Comparison of ENCODE assay signal across 8 cellular contexts in genomic region chr11:58923300-58923788, GRCh38. TPM values are rescaled to one million over a fixed set of nuclear protein-coding genes. Genes with fewer than 3 reads are reported as not detected.
DNase-seq lines count a peak whose midpoint lies in the region; ATAC-seq and TF ChIP-seq lines count a peak whose summit lies in the region.

No MANE protein-coding gene starts in this region.

- ATAC-seq in GM21723 (IDR thresholded peaks at IDR 0.05; ENCODE audit: unreplicated experiment), result peak; percentile 93
- peak; percentile 85 for ATAC-seq in activated T-helper 17 cell treated with anti-CD3 and anti-CD28 coated beads, Interleukin-2, amount 50 U/mL, for 72 hours (replicated peaks)

- H3K9me3 Mint-ChIP-seq in activated T-helper 17 cell treated with anti-CD3 and anti-CD28 coated beads, Interleukin-2, amount 50 U/mL, for 72 hours, result no peaks in the 10 kb centered on the region

- DNase-seq in stimulated activated CD4-positive, alpha-beta T cell treated with anti-CD3 and anti-CD28 coated beads, Interleukin-1b, Interleukin-23, amount 100 ng/mL, for 48 hours, result peak; percentile 14
- DNase-seq in stimulated activated CD4-positive, alpha-beta T cell treated with anti-CD3 and anti-CD28 coated beads, Interleukin-4, amount 100 ng/mL, for 4 hours, result no peak
- DNase-seq in Jurkat, Clone E6-1 (ENCODE audit: low read depth, low spot score), result peak; percentile 70
- DNase-seq in kidney epithelial cell (ENCODE audit: low read depth) (peak; percentile 60), KG1 (lab: John Stamatoyannopoulos, UW) (no peak), NCI-H510A treated with DMSO at 0.1 percent for 48 hours (lab: John Stamatoyannopoulos, UW) (no peak)

- no peaks in the 10 kb centered on the region for H3K36me3 ChIP-seq in kidney epithelial cell (ENCODE audit: control insufficient read depth, insufficient read depth, low read length)

- H3K4me1 Mint-ChIP-seq in activated T-helper 17 cell treated with anti-CD3 and anti-CD28 coated beads, Interleukin-2, amount 50 U/mL, for 72 hours, result peaks cover 8% of the 10 kb centered on the region

- no peaks in the 10 kb centered on the region for H3K36me3 Mint-ChIP-seq in activated T-helper 17 cell treated with anti-CD3 and anti-CD28 coated beads, Interleukin-2, amount 50 U/mL, for 72 hours (ENCODE audit: low read depth)

- H3K4me3 ChIP-seq in Jurkat, Clone E6-1 (ENCODE audit: low read length), result peak overlapping the region; percentile 2; the same call in 1 of the 2 replicates
- H3K4me3 ChIP-seq in kidney epithelial cell (ENCODE audit: low read depth, low read length), result no peak overlapping the region

- H3K27me3 Mint-ChIP-seq in activated T-helper 17 cell treated with anti-CD3 and anti-CD28 coated beads, Interleukin-2, amount 50 U/mL, for 72 hours, result peaks cover 11% of the 10 kb centered on the region

- TF ChIP-seq CTCF in kidney epithelial cell (IDR thresholded peaks at IDR 0.05; ENCODE audit: insufficient read depth, low read length, poor library complexity, severe bottlenecking), result peak; percentile 56

- no peaks in the 10 kb centered on the region for H3K27me3 ChIP-seq in kidney epithelial cell (ENCODE audit: control insufficient read depth, insufficient read depth, low read length)

- peak overlapping the region; percentile 37 for H3K4me3 Mint-ChIP-seq in activated T-helper 17 cell treated with anti-CD3 and anti-CD28 coated beads, Interleukin-2, amount 50 U/mL, for 72 hours

- H3K27ac Mint-ChIP-seq in activated T-helper 17 cell treated with anti-CD3 and anti-CD28 coated beads, Interleukin-2, amount 50 U/mL, for 72 hours, result no peak overlapping the region

RNA-seq across cellular contexts. Expression of gene GLYATL1, which starts 15.9 kb away (rescaled TPM):
- not detected for polyA plus RNA-seq in Jurkat, Clone E6-1 (2012; ENCODE audit: insufficient read depth, insufficient read length)
- total RNA-seq in activated T-helper 17 cell treated with anti-CD3 and anti-CD28 coated beads, Interleukin-2, amount 50 U/mL, for 72 hours, result not detected
- 0.84 and 2.1 TPM in 2 replicates for total RNA-seq in kidney epithelial cell

Comparison
In these comparisons a context has a peak if more than half of its experiments do, and no peak if none do; other contexts are left out.
1. DNase-seq: peak in stimulated activated CD4-positive, alpha-beta T cell treated with anti-CD3 and anti-CD28 coated beads, Interleukin-1b, Interleukin-23, amount 100 ng/mL, for 48 hours (single experiment), Jurkat, Clone E6-1 (single experiment) and kidney epithelial cell (single experiment); none in stimulated activated CD4-positive, alpha-beta T cell treated with anti-CD3 and anti-CD28 coated beads, Interleukin-4, amount 100 ng/mL, for 4 hours (0 of 2), KG1 (single experiment) and NCI-H510A treated with DMSO at 0.1 percent for 48 hours (single experiment).